ENCODE assay signal across 28 cellular contexts in genomic region chr9:98980291-98980690, GRCh38. TPM values are rescaled to one million over a fixed set of nuclear protein-coding genes. Genes with fewer than 3 reads are reported as not detected.
"Had no signal": no experiment of that assay in that cellular context is flagged by ENCODE, and none has a peak within 500 bp of the region (broad histone marks: within the 10 kb centered on the region; RNA-seq: fewer than 3 reads in every experiment).

No MANE protein-coding gene starts in this region.

- ATAC-seq: gastrocnemius medialis, left cardiac atrium, psoas muscle had no signal

- H3K9me3 ChIP-seq: adrenal gland, ascending aorta, gastrocnemius medialis, psoas muscle, spleen, thoracic aorta had no signal

- H3K4me3 ChIP-seq: adrenal gland, ascending aorta, cardiac muscle cell, coronary artery, dorsolateral prefrontal cortex, gastrocnemius medialis, hepatocyte, psoas muscle, spleen, thoracic aorta had no signal

- H3K4me2 ChIP-seq: hepatocyte had no signal

- H3K79me2 ChIP-seq: hepatocyte, parathyroid adenoma had no signal

- H3K36me3 ChIP-seq: adrenal gland, ascending aorta, cardiac muscle cell, gastrocnemius medialis, spleen, thoracic aorta had no signal

- H3K27me3 ChIP-seq: adrenal gland, ascending aorta, dorsolateral prefrontal cortex, gastrocnemius medialis had no signal

- H3K4me1 ChIP-seq: parathyroid adenoma had no signal

- H2AFZ ChIP-seq: hepatocyte, parathyroid adenoma had no signal

- DNase-seq: activated CD4-positive, alpha-beta memory T cell treated with anti-CD3 and anti-CD28 coated beads for 36 hours; activated CD4-positive, alpha-beta T cell treated with anti-CD3 and anti-CD28 coated beads, Interleukin-2, amount 10 ng/mL, durations not matched to agents 24 days and 14 days; activated CD4-positive, CD25-positive, alpha-beta regulatory T cell treated with anti-CD3 and anti-CD28 coated beads, Interleukin-2, amount 50 U/mL, for 72 hours; activated CD8-positive, alpha-beta memory T cell treated with anti-CD3 and anti-CD28 coated beads, Interleukin-2, amount 50 U/mL, for 4 hours; activated effector memory CD4-positive, alpha-beta T cell treated with anti-CD3 and anti-CD28 coated beads, Interleukin-2, amount 50 U/mL, for 16 hours; activated naive CD4-positive, alpha-beta T cell treated with anti-CD3 and anti-CD28 coated beads for 36 hours; activated naive CD8-positive, alpha-beta T cell treated with anti-CD3 and anti-CD28 coated beads for 36 hours; activated T-cell treated with anti-CD3 and anti-CD28 coated beads, Interleukin-2, amount 50 U/mL, for 1 hour; adrenal gland; cerebellar nuclear complex; dorsolateral prefrontal cortex; effector memory CD4-positive, alpha-beta T cell; erythroblast; gastrocnemius medialis; left cardiac atrium; nephron progenitor cell; occipital lobe; psoas muscle; spleen; stimulated activated naive CD4-positive, alpha-beta T cell treated with Interleukin-2 at 50 U/mL for 16 hours; T-helper 2 cell had no signal

- H3K9ac ChIP-seq: parathyroid adenoma had no signal

- H3K27ac ChIP-seq: adrenal gland, ascending aorta, cardiac muscle cell, dorsolateral prefrontal cortex, gastrocnemius medialis, hepatocyte, parathyroid adenoma, psoas muscle, spleen, thoracic aorta had no signal

RNA-seq across cellular contexts. Expression of gene COL15A1, which starts 36.6 kb away (rescaled TPM):
- polyA plus RNA-seq: keratinocyte had no signal
